ENCODE assay signal across 10 cellular contexts in genomic region chr3:15325228-15325627, GRCh38. TPM values are rescaled to one million over a fixed set of nuclear protein-coding genes. Genes with fewer than 3 reads are reported as not detected.
DNase-seq lines count a peak whose midpoint lies in the region; TF ChIP-seq lines count a peak whose summit lies in the region.
"Had no signal": no experiment of that assay in that cellular context is flagged by ENCODE, and none has a peak within 500 bp of the region (broad histone marks: within the 10 kb centered on the region; RNA-seq: fewer than 3 reads in every experiment).

No MANE protein-coding gene starts in this region.

- TF ChIP-seq CTCF in thyroid gland (IDR thresholded peaks at IDR 0.05) (no peak), GM20000 (IDR thresholded peaks at IDR 0.05; ENCODE audit: extremely low read depth, missing control alignments) (no peak)

- H3K9me3 ChIP-seq in adipocyte (ENCODE audit: control insufficient read depth, low read length) (no peaks in the 10 kb centered on the region), thyroid gland (no peaks in the 10 kb centered on the region)

- peaks cover 78% of the 10 kb centered on the region for H3K4me1 ChIP-seq in adipocyte (ENCODE audit: control insufficient read depth, insufficient read depth, low read length)
- peaks cover 55 to 97% of the 10 kb centered on the region in 2 donors for H3K4me1 ChIP-seq in thyroid gland

- intact Hi-C loops in thyroid gland (cut with DNase I): no loop called here

- WGBS in thyroid gland, 2 donors: 64 to 76% methylated on average over 4 of the region's 4 CpGs

- H3K4me3 ChIP-seq in adipocyte (ENCODE audit: low read length) (no peak overlapping the region), thyroid gland (replicated peaks in 1 of 3) (no peak overlapping the region)

- H3K9ac ChIP-seq in adipocyte (ENCODE audit: low read length): peak overlapping the region; percentile 73

- DNase-seq in NCI-H82 (lab: John Stamatoyannopoulos, UW) (peak; percentile 55), NCI-H82 treated with DMSO at 0.1 percent for 48 hours (lab: John Stamatoyannopoulos, UW; ENCODE audit: unreplicated experiment) (no peak), adipocyte (ENCODE audit: low read depth) (peak; percentile 90), left kidney (ENCODE audit: low read depth, low spot score) (peak; percentile 69), thyroid gland (peak; percentile 47 to 60), GM20000 (ENCODE audit: low spot score) (no peak)
- DNase-seq in stimulated activated CD4-positive, alpha-beta T cell treated with anti-CD3 and anti-CD28 coated beads, Interleukin-15, amount 100 ng/mL, for 24 hours: no peak
- no peak for DNase-seq in activated CD4-positive, CD25-positive, alpha-beta regulatory T cell (lab: John Stamatoyannopoulos, UW)
- DNase-seq: anterior cingulate cortex; stimulated activated CD4-positive, alpha-beta T cell treated with anti-CD3 and anti-CD28 coated beads, Interleukin-4, amount 100 ng/mL, for 1 hour had no signal

- H3K27me3 ChIP-seq in adipocyte (replicated peaks; ENCODE audit: control insufficient read depth, insufficient read depth, low read length): no peaks in the 10 kb centered on the region
- no peaks in the 10 kb centered on the region for H3K27me3 ChIP-seq in thyroid gland

- TF ChIP-seq POLR2A in thyroid gland (IDR thresholded peaks at IDR 0.05): no peak

- H3K27ac ChIP-seq in thyroid gland: peak overlapping the region; percentile 76 to 96 (median 93)

- H3K36me3 ChIP-seq in adipocyte (ENCODE audit: control insufficient read depth, insufficient read depth, low read length, severe bottlenecking) (no peaks in the 10 kb centered on the region), thyroid gland (no peaks in the 10 kb centered on the region)

RNA-seq across cellular contexts. Expression of gene SH3BP5, which starts 7.2 kb away (rescaled TPM):
- 10 to 100 TPM; 60.2 to 90.4 (median 82.0) TPM for total RNA-seq in thyroid gland

Comparison
In these comparisons a context has a peak if more than half of its experiments do, and no peak if none do; other contexts are left out.
1. DNase-seq: peak in NCI-H82 (single experiment), adipocyte (single experiment), left kidney (single experiment) and thyroid gland (2 of 2); none in NCI-H82 treated with DMSO at 0.1 percent for 48 hours (single experiment), GM20000 (single experiment), stimulated activated CD4-positive, alpha-beta T cell treated with anti-CD3 and anti-CD28 coated beads, Interleukin-15, amount 100 ng/mL, for 24 hours (single experiment) and activated CD4-positive, CD25-positive, alpha-beta regulatory T cell (0 of 4).